Comparison of ENCODE assay signal across 8 cellular contexts in genomic region chr2:74507145-74507925, GRCh38. TPM values are rescaled to one million over a fixed set of nuclear protein-coding genes. Genes with fewer than 3 reads are reported as not detected.
DNase-seq lines count a peak whose midpoint lies in the region; ATAC-seq and TF ChIP-seq lines count a peak whose summit lies in the region.

Gene PCGF1 (minus strand): TSS chr2:74507695. CDS start chr2:74507668, 27 bp downstream.

- intact Hi-C loops in OCI-LY7 (cut with micrococcal nuclease; ENCODE audit: unreplicated experiment) = loop anchor here (1.0 kb wide), 3 partner anchors 22 to 80 kb away; partner anchors contain the start of genes AUP1, HTRA2 and TTC31

- POLR2A ChIA-PET in OCI-LY7 (lab: Charles Lee) = interaction anchor here (0.7 to 1.0 kb wide), 3 partner anchors 13 to 78 kb away, joined by 3 to 4 read pairs (median 3); no protein-coding TSS in a partner anchor

- CTCF ChIA-PET in OCI-LY7 (lab: Charles Lee; ENCODE audit: unreplicated experiment) = interaction anchor here (0.6 to 1.2 kb wide), 3 partner anchors 24 to 81 kb away, joined by 3 to 4 read pairs (median 3); no protein-coding TSS in a partner anchor

- peak within 1 kb of the TSS; percentile 81 for H3K27ac ChIP-seq in OCI-LY7 (ENCODE audit: low read depth, low read length, poor library complexity, severe bottlenecking)

- H3K36me3 ChIP-seq in OCI-LY7 (ENCODE audit: insufficient read depth, low read length) = peaks cover 15% of the 10 kb centered on the region

- TF ChIP-seq CTCF in OCI-LY7 (conservative IDR thresholded peaks at IDR 0.05; ENCODE audit: low read length) = peak; percentile 76

- peak; percentile 78 for ATAC-seq in GM21526 (IDR thresholded peaks at IDR 0.05; ENCODE audit: low FRiP score, unreplicated experiment)

- H2AFZ ChIP-seq in OCI-LY7 (ENCODE audit: low read length) = peak within 1 kb of the TSS; percentile 95

- H3K79me2 ChIP-seq in OCI-LY7 (ENCODE audit: insufficient read depth, low read depth, low read length) = peaks cover 5% of the 10 kb centered on the region; the same call in 1 of the 2 replicates

- no peaks in the 10 kb centered on the region for H4K20me1 ChIP-seq in OCI-LY7 (ENCODE audit: insufficient read depth, low read length)

- DNase-seq in DMS114 treated with DMSO at 0.1 percent for 48 hours (lab: John Stamatoyannopoulos, UW; ENCODE audit: unreplicated experiment) = peak; percentile 96
- DNase-seq in HuH-7.5 (ENCODE audit: low spot score) = peak; percentile 92
- peak; percentile 99 for DNase-seq in OCI-LY7 (ENCODE audit: low spot score)
- DNase-seq in activated T-cell treated with anti-CD3 and anti-CD28 coated beads for 1 hour (ENCODE audit: low read depth) = peak; percentile 98
- peak; percentile 98 for DNase-seq in epidermal melanocyte (ENCODE audit: insufficient read length, low spot score)
- DNase-seq in stimulated activated CD8-positive, alpha-beta memory T cell treated with anti-CD3 and anti-CD28 coated beads, Interleukin-4, amount 100 ng/mL, for 1 hour (ENCODE audit: low read depth in 2 of 2, low spot score in 1 of 2) = peak; percentile 96 to 98

- H3K9me3 ChIP-seq in OCI-LY7 (ENCODE audit: low read length) = no peaks in the 10 kb centered on the region
- H3K9me3 ChIP-seq in mononuclear cell (ENCODE audit: low read depth, low read length) = no peaks in the 10 kb centered on the region

- peaks cover 52% of the 10 kb centered on the region for H3K27me3 ChIP-seq in mononuclear cell (ENCODE audit: insufficient read depth, low read length)

- peak within 1 kb of the TSS; percentile 96 for H3K4me2 ChIP-seq in OCI-LY7 (ENCODE audit: low read length)

- H3K4me3 ChIP-seq in OCI-LY7 (ENCODE audit: low read depth, low read length, poor library complexity, severe bottlenecking) (peak within 1 kb of the TSS; percentile 77), mononuclear cell (ENCODE audit: low read length) (peak within 1 kb of the TSS; percentile 86)

- no peaks in the 10 kb centered on the region for H3K9me2 ChIP-seq in OCI-LY7 (ENCODE audit: insufficient read depth, low read length)

- H3K4me1 ChIP-seq in OCI-LY7 (ENCODE audit: insufficient read depth, low read length, poor library complexity, severe bottlenecking) = peaks cover 25% of the 10 kb centered on the region
- peaks cover 57% of the 10 kb centered on the region for H3K4me1 ChIP-seq in mononuclear cell (ENCODE audit: insufficient read depth, low read length)

- no TSS peak for BruUV-seq in OCI-LY7 (replicated peaks; lab: Mats Ljungman, UMichigan)

RNA-seq across cellular contexts. Expression of gene PCGF1, which starts in this region (rescaled TPM):
- total RNA-seq in OCI-LY7 (2014; rRNA removed; shearing (Covaris generic)) = 9.9 and 16.7 TPM in 2 replicates
- total RNA-seq in OCI-LY7 (2022) (15.9 and 21.5 TPM in 2 replicates), mononuclear cell (12.1 TPM)

Comparison
In these comparisons a context has a peak if more than half of its experiments do, and no peak if none do; other contexts are left out.
1. Peak in every context shown above with its lines: DNase-seq, ATAC-seq, H3K4me3 ChIP-seq and H3K27ac ChIP-seq.